1 cellular context compared by ENCODE assay signal in genomic region chr4:9979101-9979815, GRCh38.
TF ChIP-seq lines count a peak whose summit lies in the region.

No MANE protein-coding gene starts in this region.

TF ChIP-seq in GM23338, 12 proteins besides CTCF, POLR2A, EP300 and RAD21 (continued from another document):
- TF ChIP-seq ZNF462 (CRISPR knock-in tag; IDR thresholded peaks at IDR 0.05) = no peak
- TF ChIP-seq EZH2 (IDR thresholded peaks at IDR 0.05; ENCODE audit: low read depth, unreplicated experiment) = no peak
